ENCODE assay signal across 8 cellular contexts in the genomic region with DNA sequence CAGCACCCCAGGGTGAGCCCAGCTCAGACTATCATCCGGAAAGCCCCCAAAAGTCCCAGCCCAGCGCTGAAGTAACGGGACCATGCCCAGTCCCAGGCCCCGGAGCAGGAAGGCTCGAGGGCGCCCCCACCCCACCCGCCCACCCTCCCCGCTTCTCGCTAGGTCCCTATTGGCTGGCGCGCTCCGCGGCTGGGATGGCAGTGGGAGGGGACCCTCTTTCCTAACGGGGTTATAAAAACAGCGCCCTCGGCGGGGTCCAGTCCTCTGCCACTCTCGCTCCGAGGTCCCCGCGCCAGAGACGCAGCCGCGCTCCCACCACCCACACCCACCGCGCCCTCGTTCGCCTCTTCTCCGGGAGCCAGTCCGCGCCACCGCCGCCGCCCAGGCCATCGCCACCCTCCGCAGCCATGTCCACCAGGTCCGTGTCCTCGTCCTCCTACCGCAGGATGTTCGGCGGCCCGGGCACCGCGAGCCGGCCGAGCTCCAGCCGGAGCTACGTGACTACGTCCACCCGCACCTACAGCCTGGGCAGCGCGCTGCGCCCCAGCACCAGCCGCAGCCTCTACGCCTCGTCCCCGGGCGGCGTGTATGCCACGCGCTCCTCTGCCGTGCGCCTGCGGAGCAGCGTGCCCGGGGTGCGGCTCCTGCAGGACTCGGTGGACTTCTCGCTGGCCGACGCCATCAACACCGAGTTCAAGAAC. TPM values are rescaled to one million over a fixed set of nuclear protein-coding genes. Genes with fewer than 3 reads are reported as not detected.
DNase-seq lines count a peak whose midpoint lies in the region; ATAC-seq, FAIRE-seq and TF ChIP-seq lines count a peak whose summit lies in the region.

No MANE protein-coding gene starts in this region.

- H2AK5ac ChIP-seq in IMR-90 (ENCODE audit: low read depth, low read length) = peak overlapping the region; percentile 85

- WGBS in IMR-90 (ENCODE audit: extremely low coverage in 2 of 2, insufficient read length in 1 of 2), 2 experiments = 0% methylated on average over 32 of the region's 72 CpGs; no CpG with 5 or more reads in 1 of the 2 experiments
- WGBS in lower leg skin, 2 donors = 3% methylated on average over 17 to 34 of the region's 72 CpGs

- peak overlapping the region; percentile 62 for H3K18ac ChIP-seq in IMR-90 (ENCODE audit: low read depth, low read length)

- H3K14ac ChIP-seq in IMR-90 (replicated peaks; ENCODE audit: low read depth, low read length) = peak overlapping the region; percentile 89

- H3K56ac ChIP-seq in IMR-90 (ENCODE audit: extremely low read depth, insufficient read depth, low read length) = peak overlapping the region; percentile 91

- in situ Hi-C loops in IMR-90 (cut with MboI; ENCODE audit: low sequenced_read_pairs) = loop anchor here (5.0 kb wide), 1 partner anchor 202 kb away; no protein-coding TSS in a partner anchor

- DNase-seq in A673 (ENCODE audit: low spot score) = peak; percentile 94
- peak; percentile 89 for DNase-seq in IMR-90
- DNase-seq in activated CD4-positive, alpha-beta T cell treated with anti-CD3 and anti-CD28 coated beads for 24 hours (ENCODE audit: low read depth in 2 of 2) = peak; percentile 25 to 31
- peak; percentile 91 to 98 for DNase-seq in lower leg skin (ENCODE audit: low spot score in 2 of 2)
- peak; percentile 19 to 58 (median 21) for DNase-seq in stimulated activated CD4-positive, alpha-beta T cell treated with anti-CD3 and anti-CD28 coated beads, TNF-alpha, amount 100 ng/mL, for 24 hours (ENCODE audit: low read depth in 3 of 3)
- no peak for DNase-seq in GM19239 (ENCODE audit: insufficient read length, low spot score)

- peaks cover 51% of the 10 kb centered on the region for H4K20me1 ChIP-seq in IMR-90 (ENCODE audit: insufficient read depth, low read length)

- H2AK9ac ChIP-seq in IMR-90 (replicated peaks; ENCODE audit: low read depth, low read length, poor library complexity) = peak overlapping the region; percentile 96

- H2BK20ac ChIP-seq in IMR-90 (ENCODE audit: low read depth, low read length) = no peak overlapping the region

- H2BK5ac ChIP-seq in IMR-90 (ENCODE audit: low read depth, low read length, poor library complexity, severe bottlenecking) = peak overlapping the region; percentile 97

- TF ChIP-seq POLR2A in IMR-90 (IDR thresholded peaks at IDR 0.05; ENCODE audit: low read depth, low read length) (peak; percentile 98), lower leg skin (IDR thresholded peaks at IDR 0.05) (peak in 1 of 2 donors; percentile 87)

- H3K4me3 ChIP-seq in A673 (ENCODE audit: low read depth, low read length, poor library complexity, severe bottlenecking) = peak overlapping the region; percentile 96
- peak overlapping the region; percentile 87 for H3K4me3 ChIP-seq in IMR-90 (ENCODE audit: insufficient read depth, low read depth, low read length)
- H3K4me3 ChIP-seq in lower leg skin (ENCODE audit: low read depth, poor library complexity, severe bottlenecking) = peak overlapping the region; percentile 77

- peak overlapping the region; percentile 87 for H3K23ac ChIP-seq in IMR-90 (ENCODE audit: low read depth, low read length)

- H2BK120ac ChIP-seq in IMR-90 (ENCODE audit: low read depth, low read length) = peak overlapping the region; percentile 69

- POLR2A ChIA-PET in A673 (lab: Charles Lee; ENCODE audit: low non-redundant PET) (no interaction called here), IMR-90 (lab: Charles Lee; ENCODE audit: unreplicated experiment) (interaction anchor here (0.6 to 3.5 kb wide), 12 partner anchors 10 to 388 kb away, joined by 3 to 25 read pairs (median 4); no protein-coding TSS in a partner anchor)

- CTCF ChIA-PET in A673 (lab: Charles Lee) = interaction anchor here (0.6 to 1.0 kb wide), 2 partner anchors 21 to 200 kb away, joined by 3 read pairs; no protein-coding TSS in a partner anchor
- CTCF ChIA-PET in IMR-90 (lab: Yijun Ruan, JAX) = interaction anchor here (0.7 to 1.4 kb wide), 3 partner anchors 17 to 385 kb away, joined by 3 to 8 read pairs (median 4); no protein-coding TSS in a partner anchor

- H3K9me3 ChIP-seq in A673 (ENCODE audit: low read depth, low read length, poor library complexity, severe bottlenecking) = no peaks in the 10 kb centered on the region
- no peaks in the 10 kb centered on the region for H3K9me3 ChIP-seq in IMR-90 (ENCODE audit: control insufficient read depth, insufficient read depth, low read length)

- H3K4ac ChIP-seq in IMR-90 (ENCODE audit: low read depth, low read length) = peak overlapping the region; percentile 95

- H3K4me2 ChIP-seq in IMR-90 (ENCODE audit: low read depth, low read length) = peak overlapping the region; percentile 97

- no peak; the same call in 1 of the 2 replicates for TF ChIP-seq RAD21 in IMR-90 (IDR thresholded peaks at IDR 0.05; ENCODE audit: low read length)

- H3K4me1 ChIP-seq in A673 (ENCODE audit: insufficient read depth, low read length, poor library complexity, severe bottlenecking) (peaks cover 42% of the 10 kb centered on the region), IMR-90 (ENCODE audit: control insufficient read depth, insufficient read depth, low read length) (peaks cover 14% of the 10 kb centered on the region)

- H4K8ac ChIP-seq in IMR-90 (ENCODE audit: low read depth in 2 of 2, low read length in 2 of 2) = peak overlapping the region; percentile 80 to 82

- ATAC-seq in GM18909 (IDR thresholded peaks at IDR 0.05; ENCODE audit: poor library complexity, unreplicated experiment) = peak; percentile 28
- ATAC-seq in IMR-90 (ENCODE audit: low read depth) = peak; percentile 76

- peak overlapping the region; percentile 96 for H3K27ac ChIP-seq in A673 (ENCODE audit: low read depth, low read length, poor library complexity, severe bottlenecking)
- H3K27ac ChIP-seq in IMR-90 (ENCODE audit: insufficient read depth, low read length) = peak overlapping the region; percentile 97
- peak overlapping the region; percentile 84 for H3K27ac ChIP-seq in cingulate gyrus (ENCODE audit: low read depth, low read length)

- H3K36me3 ChIP-seq in A673 (ENCODE audit: insufficient read depth, low read length, poor library complexity, severe bottlenecking) = peaks cover 38% of the 10 kb centered on the region
- H3K36me3 ChIP-seq in IMR-90 (ENCODE audit: control insufficient read depth, insufficient read depth, low read length) = peaks cover 37% of the 10 kb centered on the region

- intact Hi-C loops in A673 (cut with micrococcal nuclease; ENCODE audit: unreplicated experiment) = loop anchor here (2.0 to 5.0 kb wide), 3 partner anchors 28 to 277 kb away; a partner anchor contains a TSS
- intact Hi-C loops in IMR-90 (cut with micrococcal nuclease) = loop anchor here (1.0 to 5.0 kb wide), 6 partner anchors 14 to 386 kb away; a partner anchor contains a TSS
- intact Hi-C loops in lower leg skin (cut with DNase I; ENCODE audit: low total_unique reads) = no loop called here

- peak overlapping the region; percentile 39 for H4K5ac ChIP-seq in IMR-90 (ENCODE audit: low read depth, low read length)

- peaks cover 29 to 46% of the 10 kb centered on the region in 2 experiments for H3K79me1 ChIP-seq in IMR-90 (ENCODE audit: low read depth in 1 of 2, low read length in 2 of 2)

- peak overlapping the region; percentile 82 for H4K91ac ChIP-seq in IMR-90 (ENCODE audit: insufficient read depth, low read depth, low read length)

- H3K27me3 ChIP-seq in A673 (replicated peaks; ENCODE audit: insufficient read depth, low read depth, low read length, poor library complexity) = no peaks in the 10 kb centered on the region
- no peaks in the 10 kb centered on the region for H3K27me3 ChIP-seq in IMR-90 (ENCODE audit: control insufficient read depth, insufficient read depth, low read length)

- peak overlapping the region; percentile 97 for H3K9ac ChIP-seq in IMR-90 (ENCODE audit: low read depth, low read length)

- BruUV-seq in A673 (replicated peaks; lab: Mats Ljungman, UMichigan) (TSS peak; percentile 42), IMR-90 (replicated peaks; lab: Mats Ljungman, UMichigan) (TSS peak; percentile 95)

- no peak overlapping the region; the same call in 2 of the 3 replicates for H2BK15ac ChIP-seq in IMR-90 (ENCODE audit: low read depth, low read length)

- H3K9me1 ChIP-seq in IMR-90 (ENCODE audit: insufficient read depth, low read length) = peaks cover 15% of the 10 kb centered on the region

- peak overlapping the region; percentile 75 for H2AFZ ChIP-seq in IMR-90 (replicated peaks; ENCODE audit: low read length, poor library complexity)

- no peak for FAIRE-seq in GM19239 (lab: Jason Lieb, UNC)

- dilution Hi-C loops in IMR-90 (cut with HindIII; ENCODE audit: low sequenced_read_pairs, unreplicated experiment) = no loop called here

- TF ChIP-seq CTCF in A673 (conservative IDR thresholded peaks at IDR 0.05; ENCODE audit: low read depth, low read length) (no peak), IMR-90 (conservative IDR thresholded peaks at IDR 0.05; ENCODE audit: low read depth, low read length) (0 out of 2 replicates have a peak, but pooled peaks have one; percentile 8), lower leg skin (IDR thresholded peaks at IDR 0.05) (no peak)

TF ChIP-seq in IMR-90, 13 proteins besides CTCF, POLR2A, EP300 and RAD21:
- TF ChIP-seq CEBPB (IDR thresholded peaks at IDR 0.05; ENCODE audit: low read depth, low read length) (no peak), CHD1 (IDR thresholded peaks at IDR 0.05; ENCODE audit: low read depth, low read length) (no peak), FOS (IDR thresholded peaks at IDR 0.05; ENCODE audit: low read depth, low read length) (no peak), MXI1 (IDR thresholded peaks at IDR 0.05; ENCODE audit: borderline replicate concordance, low read depth, low read length) (peak; percentile 89; the same call in 1 of the 2 replicates), MAZ (IDR thresholded peaks at IDR 0.05; ENCODE audit: borderline replicate concordance, low read depth, low read length) (peak; percentile 48; the same call in 1 of the 2 replicates), SMC3 (IDR thresholded peaks at IDR 0.05; ENCODE audit: low read depth, low read length) (no peak), NFE2L2 (IDR thresholded peaks at IDR 0.05; ENCODE audit: low read depth, low read length) (0 out of 2 replicates have a peak, but pooled peaks have one; percentile 8)
TF ChIP-seq in IMR-90: peak in this region for 3.

RNA-seq across cellular contexts. Expression of a gene that starts 1.1 kb away (rescaled TPM):
- 1,489 and 1,873 TPM in 2 replicates for total RNA-seq in A673 (2021)
- total RNA-seq in IMR-90 (2012; rRNA removed) = 6,409 and 6,735 TPM in 2 replicates
- polyA plus RNA-seq in IMR-90 (2012; rRNA removed) = 4,502 and 5,313 TPM in 2 replicates
- polyA plus RNA-seq in IMR-90 (2012; cell fraction: cytosol; rRNA removed) = 3,296 and 6,454 TPM in 2 replicates
- polyA plus RNA-seq in IMR-90 (2012; cell fraction: nucleus; rRNA removed; ENCODE audit: low replicate concordance) = 3,181 and 7,305 TPM in 2 replicates
- total RNA-seq in lower leg skin = 1,000 to 10,000 TPM in 3 of 4 donors, 100 to 1,000 TPM in 1; 891 to 2,288 (median 1,243) TPM

RNA-seq across cellular contexts. Expression of a gene that starts 27.7 kb away (rescaled TPM):
- 14.0 and 14.1 TPM in 2 replicates for total RNA-seq in A673 (2021)
- total RNA-seq in IMR-90 (2012; rRNA removed) = 4.7 and 6.7 TPM in 2 replicates
- polyA plus RNA-seq in IMR-90 (2012; rRNA removed) = 2.1 and 2.2 TPM in 2 replicates
- 0.90 and 4.7 TPM in 2 replicates for polyA plus RNA-seq in IMR-90 (2012; cell fraction: cytosol; rRNA removed)
- 0.49 and 4.0 TPM in 2 replicates for polyA plus RNA-seq in IMR-90 (2012; cell fraction: nucleus; rRNA removed; ENCODE audit: low replicate concordance)
- total RNA-seq in lower leg skin = 1 to 10 TPM; 3.9 to 4.5 (median 4.1) TPM
